ENCODE assay signal across 24 cellular contexts in the genomic region with DNA sequence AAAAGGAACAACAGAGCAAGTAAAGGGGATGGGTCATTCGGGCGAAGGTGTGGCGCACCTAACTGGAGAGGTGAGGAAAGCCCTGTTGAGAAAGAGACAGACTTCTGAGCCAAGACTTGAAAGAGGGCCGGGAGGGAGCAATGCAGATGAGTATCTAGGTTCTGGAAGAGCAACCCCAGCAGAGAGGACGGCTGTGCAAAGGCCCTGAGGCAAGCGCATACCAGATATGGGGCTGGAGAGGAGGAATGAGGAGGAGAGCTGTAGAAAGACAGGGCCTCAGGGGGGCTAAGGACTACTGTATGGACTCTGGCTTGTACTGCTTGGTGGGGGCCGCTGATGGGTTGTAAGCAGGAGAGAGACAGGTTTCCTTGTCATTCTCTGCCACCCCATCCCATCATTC. TPM values are rescaled to one million over a fixed set of nuclear protein-coding genes. Genes with fewer than 3 reads are reported as not detected.
DNase-seq lines count a peak whose midpoint lies in the region; ATAC-seq, FAIRE-seq and TF ChIP-seq lines count a peak whose summit lies in the region.
"Had no signal": no experiment of that assay in that cellular context is flagged by ENCODE, and none has a peak within 500 bp of the region (broad histone marks: within the 10 kb centered on the region; RNA-seq: fewer than 3 reads in every experiment).

No MANE protein-coding gene starts in this region.

- no peak overlapping the region for H3K4me2 ChIP-seq in K562 (ENCODE audit: insufficient read depth, low read length)
- H3K4me2 ChIP-seq in smooth muscle cell: no peak overlapping the region

- FAIRE-seq in K562 (lab: Jason Lieb, UNC): no peak
- FAIRE-seq: kidney had no signal

- TF ChIP-seq POLR2A in K562 (conservative IDR thresholded peaks at IDR 0.05): no peak

- no peak overlapping the region for H3K9ac ChIP-seq in K562 (ENCODE audit: insufficient read depth in 1 of 2, low read depth in 2 of 2, low read length in 2 of 2)
- H3K9ac ChIP-seq in smooth muscle cell (ENCODE audit: low read depth): no peak overlapping the region

- H3K9me1 ChIP-seq in K562 (ENCODE audit: control insufficient read depth, insufficient read depth, low read length): no peaks in the 10 kb centered on the region

- peaks cover 5 to 19% of the 10 kb centered on the region in 2 experiments; a peak in 3 of 5 replicates for H3K27me3 ChIP-seq in K562 (ENCODE audit: control insufficient read depth in 2 of 2, insufficient read depth in 2 of 2, low read length in 2 of 2)
- no peaks in the 10 kb centered on the region for H3K27me3 ChIP-seq in smooth muscle cell (ENCODE audit: low read depth)
- H3K27me3 ChIP-seq: body of pancreas, gastroesophageal sphincter, Peyer's patch, upper lobe of left lung had no signal

- BruUV-seq in K562 (replicated peaks; lab: Mats Ljungman, UMichigan): no TSS peak

- H3K9me3 ChIP-seq in K562 (replicated peaks; ENCODE audit: control insufficient read depth, insufficient read depth, low read depth, low read length): peaks cover 5% of the 10 kb centered on the region
- H3K9me3 ChIP-seq in smooth muscle cell (replicated peaks; ENCODE audit: low read depth): no peaks in the 10 kb centered on the region

- H3K9me3 Mint-ChIP-seq in activated CD8-positive, alpha-beta T cell treated with anti-CD3 and anti-CD28 coated beads for 36 hours: peaks cover 13% of the 10 kb centered on the region
- H3K9me3 Mint-ChIP-seq in activated CD8-positive, alpha-beta T cell treated with anti-CD3 and anti-CD28 coated beads, Interleukin-2, amount 10 ng/mL, durations not matched to agents 7 days and 5 days (ENCODE audit: insufficient read depth): peaks cover 12% of the 10 kb centered on the region
- peaks cover 0 to 17% (median 13%) of the 10 kb centered on the region in 9 donors for H3K9me3 Mint-ChIP-seq in naive thymus-derived CD8-positive, alpha-beta T cell

- H3K36me3 ChIP-seq in K562 (ENCODE audit: control insufficient read depth, insufficient read depth, low read length) (no peaks in the 10 kb centered on the region), smooth muscle cell (ENCODE audit: low read depth) (no peaks in the 10 kb centered on the region)
- H3K36me3 ChIP-seq: upper lobe of left lung had no signal

- WGBS in K562 (ENCODE audit: insufficient coverage, low coverage, missing lambda C conversion rate): 15% methylated on average over 7 of the region's 7 CpGs
- 80% methylated on average over 7 of the region's 7 CpGs for WGBS in smooth muscle cell (ENCODE audit: low lambda C conversion rate)

- no peak for DNase-seq in activated CD8-positive, alpha-beta T cell treated with anti-CD3 and anti-CD28 coated beads for 36 hours
- no peak for DNase-seq in activated CD8-positive, alpha-beta T cell treated with anti-CD3 and anti-CD28 coated beads, Interleukin-2, amount 10 ng/mL, durations not matched to agents 7 days and 5 days
- DNase-seq in ELF-1 (ENCODE audit: low read depth, low spot score) (peak; percentile 92), K562 (ENCODE audit: extremely low read depth in 1 of 4, low spot score in 3 of 4) (no peak), ureter (ENCODE audit: low spot score) (no peak), smooth muscle cell (lab: John Stamatoyannopoulos, UW; ENCODE audit: unreplicated experiment) (no peak), putamen (ENCODE audit: low spot score) (no peak)
- no peak for DNase-seq in naive thymus-derived CD8-positive, alpha-beta T cell
- DNase-seq: 8988T; AML-193; body of pancreas; endodermal cell; GOT3; IMR-90; kidney; NCI-H1417 treated with DMSO at 0.1 percent for 48 hours; NCI-H524; Peyer's patch; stimulated activated CD4-positive, alpha-beta T cell treated with anti-CD3 and anti-CD28 coated beads, Interleukin-12 subunit alpha, Interleukin-12 subunit beta, amount 100 ng/mL, for 4 hours; upper lobe of left lung; WERI-Rb-1 had no signal

- no peaks in the 10 kb centered on the region for H3F3A ChIP-seq in smooth muscle cell (ENCODE audit: low read depth)

- ATAC-seq in activated CD8-positive, alpha-beta T cell treated with anti-CD3 and anti-CD28 coated beads for 36 hours: no peak
- ATAC-seq in activated CD8-positive, alpha-beta T cell treated with anti-CD3 and anti-CD28 coated beads, Interleukin-2, amount 10 ng/mL, durations not matched to agents 7 days and 5 days: no peak
- no peak for ATAC-seq in K562
- ATAC-seq in naive thymus-derived CD8-positive, alpha-beta T cell: no peak
- ATAC-seq: body of pancreas, gastroesophageal sphincter had no signal

- TF ChIP-seq RAD21 in K562 (CRISPR knock-in tag; conservative IDR thresholded peaks at IDR 0.05 in 1 of 2, IDR thresholded peaks at IDR 0.05 in 1 of 2): no peak

- peaks cover 32% of the 10 kb centered on the region for H3K36me3 Mint-ChIP-seq in activated CD8-positive, alpha-beta T cell treated with anti-CD3 and anti-CD28 coated beads for 36 hours (ENCODE audit: low read depth)
- H3K36me3 Mint-ChIP-seq in activated CD8-positive, alpha-beta T cell treated with anti-CD3 and anti-CD28 coated beads, Interleukin-2, amount 10 ng/mL, durations not matched to agents 7 days and 5 days (ENCODE audit: low read depth): peaks cover 35% of the 10 kb centered on the region
- H3K36me3 Mint-ChIP-seq in naive thymus-derived CD8-positive, alpha-beta T cell: peaks cover 19 to 38% (median 23%) of the 10 kb centered on the region in 3 donors

- intact Hi-C loops in activated CD8-positive, alpha-beta T cell treated with anti-CD3 and anti-CD28 coated beads for 36 hours (cut with micrococcal nuclease): no loop called here
- intact Hi-C loops in K562 (cut with micrococcal nuclease): no loop called here

- H4K20me1 ChIP-seq in K562 (replicated peaks; ENCODE audit: control insufficient read depth, insufficient read depth, low read length): no peaks in the 10 kb centered on the region
- no peaks in the 10 kb centered on the region for H4K20me1 ChIP-seq in smooth muscle cell (ENCODE audit: low read depth)

- no peaks in the 10 kb centered on the region for H3K27me3 Mint-ChIP-seq in activated CD8-positive, alpha-beta T cell treated with anti-CD3 and anti-CD28 coated beads for 36 hours
- no peaks in the 10 kb centered on the region for H3K27me3 Mint-ChIP-seq in activated CD8-positive, alpha-beta T cell treated with anti-CD3 and anti-CD28 coated beads, Interleukin-2, amount 10 ng/mL, durations not matched to agents 7 days and 5 days (ENCODE audit: low read depth)
- H3K27me3 Mint-ChIP-seq in naive thymus-derived CD8-positive, alpha-beta T cell: no peaks in the 10 kb centered on the region
- H3K27me3 Mint-ChIP-seq: activated CD4-positive, alpha-beta memory T cell treated with anti-CD3 and anti-CD28 coated beads for 36 hours had no signal

- CTCF ChIA-PET in activated CD8-positive, alpha-beta T cell treated with anti-CD3 and anti-CD28 coated beads for 36 hours (lab: Charles Lee): interaction anchor here (2.0 kb wide), 1 partner anchor 103 kb away, joined by 6 read pairs; no protein-coding TSS in a partner anchor
- CTCF ChIA-PET in activated CD8-positive, alpha-beta T cell treated with anti-CD3 and anti-CD28 coated beads, Interleukin-2, amount 10 ng/mL, durations not matched to agents 7 days and 5 days (lab: Charles Lee): no interaction called here
- CTCF ChIA-PET in K562 (lab: Yijun Ruan, JAX; ENCODE audit: low intra/inter-chr PET ratio): no interaction called here

- H3K27ac Mint-ChIP-seq in activated CD8-positive, alpha-beta T cell treated with anti-CD3 and anti-CD28 coated beads for 36 hours: peak overlapping the region; percentile 3
- H3K27ac Mint-ChIP-seq in activated CD8-positive, alpha-beta T cell treated with anti-CD3 and anti-CD28 coated beads, Interleukin-2, amount 10 ng/mL, durations not matched to agents 7 days and 5 days: no peak overlapping the region
- H3K27ac Mint-ChIP-seq in naive thymus-derived CD8-positive, alpha-beta T cell: peak overlapping the region in 9 of 10 donors; percentile 54 to 96 (median 86)
- H3K27ac Mint-ChIP-seq: endodermal cell had no signal

- no peak overlapping the region for H2AFZ ChIP-seq in K562 (ENCODE audit: low read depth, low read length)
- no peak overlapping the region for H2AFZ ChIP-seq in smooth muscle cell (ENCODE audit: low read depth)

- no peaks in the 10 kb centered on the region for H3K4me1 ChIP-seq in K562 (replicated peaks in 1 of 2; ENCODE audit: control insufficient read depth in 2 of 2, insufficient read depth in 2 of 2, low read length in 2 of 2)
- H3K4me1 ChIP-seq in smooth muscle cell (ENCODE audit: low read depth): peaks cover 17% of the 10 kb centered on the region

- no peak for TF ChIP-seq EP300 in K562 (IDR thresholded peaks at IDR 0.05; ENCODE audit: low read length)

- H3K4me1 Mint-ChIP-seq in activated CD8-positive, alpha-beta T cell treated with anti-CD3 and anti-CD28 coated beads for 36 hours (ENCODE audit: low read depth): peaks cover 55% of the 10 kb centered on the region
- H3K4me1 Mint-ChIP-seq in activated CD8-positive, alpha-beta T cell treated with anti-CD3 and anti-CD28 coated beads, Interleukin-2, amount 10 ng/mL, durations not matched to agents 7 days and 5 days (ENCODE audit: low read depth): peaks cover 31% of the 10 kb centered on the region
- peaks cover 32 to 55% (median 49%) of the 10 kb centered on the region in 4 donors for H3K4me1 Mint-ChIP-seq in naive thymus-derived CD8-positive, alpha-beta T cell

- H3K4me3 Mint-ChIP-seq in activated CD8-positive, alpha-beta T cell treated with anti-CD3 and anti-CD28 coated beads for 36 hours: no peak overlapping the region
- no peak overlapping the region for H3K4me3 Mint-ChIP-seq in activated CD8-positive, alpha-beta T cell treated with anti-CD3 and anti-CD28 coated beads, Interleukin-2, amount 10 ng/mL, durations not matched to agents 7 days and 5 days
- H3K4me3 Mint-ChIP-seq in naive thymus-derived CD8-positive, alpha-beta T cell: peak overlapping the region in 7 of 10 donors; percentile 47 to 81 (median 58)
- H3K4me3 Mint-ChIP-seq: activated CD4-positive, alpha-beta memory T cell treated with anti-CD3 and anti-CD28 coated beads for 36 hours; endodermal cell had no signal

- H3K27ac ChIP-seq in K562 (ENCODE audit: extremely low read depth, low read depth, low read length): no peak overlapping the region
- no peak overlapping the region for H3K27ac ChIP-seq in smooth muscle cell (ENCODE audit: low read depth)
- H3K27ac ChIP-seq: WERI-Rb-1 had no signal

- POLR2A ChIA-PET in activated CD8-positive, alpha-beta T cell treated with anti-CD3 and anti-CD28 coated beads for 36 hours (lab: Charles Lee): interaction anchor here (1.2 kb wide), 1 partner anchor 25 kb away, joined by 4 read pairs; no protein-coding TSS in a partner anchor
- POLR2A ChIA-PET in activated CD8-positive, alpha-beta T cell treated with anti-CD3 and anti-CD28 coated beads, Interleukin-2, amount 10 ng/mL, durations not matched to agents 7 days and 5 days (lab: Charles Lee): no interaction called here
- POLR2A ChIA-PET in K562 (lab: Yijun Ruan, JAX): interaction anchor here (0.6 to 1.2 kb wide), 2 partner anchors 12 to 129 kb away, joined by 3 to 4 read pairs; no protein-coding TSS in a partner anchor
- POLR2A ChIA-PET in naive thymus-derived CD8-positive, alpha-beta T cell (lab: Charles Lee): interaction anchor here (0.5 to 3.1 kb wide), 4 partner anchors 11 to 26 kb away, joined by 3 to 16 read pairs (median 5); a partner anchor contains a TSS

- TF ChIP-seq CTCF in activated CD8-positive, alpha-beta T cell treated with anti-CD3 and anti-CD28 coated beads for 36 hours (IDR thresholded peaks at IDR 0.05): no peak
- no peak for TF ChIP-seq CTCF in K562 (IDR thresholded peaks at IDR 0.05 in 2 of 3, conservative IDR thresholded peaks at IDR 0.05 in 1 of 3; ENCODE audit: insufficient read depth in 2 of 3, low read depth in 1 of 3, low read length in 3 of 3)
- TF ChIP-seq CTCF in smooth muscle cell (IDR thresholded peaks at IDR 0.05; ENCODE audit: borderline replicate concordance, insufficient read depth, poor library complexity, severe bottlenecking): no peak

- in situ Hi-C loops in K562 (cut with MboI): no loop called here

- H3K79me2 ChIP-seq in K562 (ENCODE audit: control insufficient read depth, insufficient read depth, low read length) (no peaks in the 10 kb centered on the region), smooth muscle cell (ENCODE audit: low read depth) (peaks cover 7% of the 10 kb centered on the region)

- H3K4me3 ChIP-seq in K562 (no peak overlapping the region), smooth muscle cell (no peak overlapping the region)
- H3K4me3 ChIP-seq: body of pancreas, gastroesophageal sphincter, lung, Peyer's patch, upper lobe of left lung had no signal

RNA-seq across cellular contexts. Expression of a gene that starts 21.9 kb away (rescaled TPM):
- 1 to 10 TPM; 6.5 to 6.9 TPM for total RNA-seq in activated CD8-positive, alpha-beta T cell treated with anti-CD3 and anti-CD28 coated beads for 36 hours
- total RNA-seq in activated CD8-positive, alpha-beta T cell treated with anti-CD3 and anti-CD28 coated beads, Interleukin-2, amount 10 ng/mL, durations not matched to agents 7 days and 5 days: 10 to 100 TPM; 11.3 to 11.8 TPM
- total RNA-seq in K562 (2011; cell fraction: chromatin; rRNA removed; ENCODE audit: low replicate concordance): 0.28 TPM in 1 of 2 replicates, not detected in the other
- total RNA-seq in K562 (2011; cell fraction: nucleolus; rRNA removed): under 0.01 and 0.17 TPM in 2 replicates
- 0.07 and 0.15 TPM in 2 replicates for total RNA-seq in K562 (2011; cell fraction: nucleoplasm; rRNA removed)
- 0.04 TPM in 1 of 2 replicates, not detected in the other for total RNA-seq in K562 (2014; rRNA removed)
- 0.04 TPM in 1 of 2 replicates, not detected in the other for total RNA-seq in K562 (2014; rRNA removed; fragmentation: Illumina TruSeq; extraction: Trizol)
- total RNA-seq in K562 (2015; rRNA removed; fragmentation: Illumina TruSeq; extraction: Trizol): 0.04 and 0.07 TPM in 2 replicates
- 0.16 and 0.20 TPM in 2 replicates for total RNA-seq in K562 (2021)
- polyA plus RNA-seq in K562 (2011; rRNA removed): 0.07 and 0.24 TPM in 2 replicates
- polyA plus RNA-seq in K562 (2011; cell fraction: cytosol; rRNA removed): 0.13 and 0.21 TPM in 2 replicates
- polyA plus RNA-seq in K562 (2011; cell fraction: nucleus; rRNA removed): 0.28 and 0.44 TPM in 2 replicates
- 0.09 and 0.60 TPM in 2 replicates for polyA plus RNA-seq in K562 (2012)
- 0.07 and 0.10 TPM in 2 replicates for polyA plus RNA-seq in K562 (2014; fragmentation: Illumina TruSeq; extraction: Trizol)
- polyA plus RNA-seq in K562 (2014; fragmentation: Nextera tagmentation; extraction: Ambion mirVana): not detected
- 0.04 and 0.07 TPM in 2 replicates for polyA plus RNA-seq in K562 (2014; rRNA removed)
- polyA minus RNA-seq in K562 (2011; rRNA and poly(A)+ RNA removed): 0.07 and 0.18 TPM in 2 replicates
- 0.29 and 0.64 TPM in 2 replicates for polyA minus RNA-seq in K562 (2011; cell fraction: cytosol; rRNA and poly(A)+ RNA removed)
- polyA minus RNA-seq in K562 (2011; cell fraction: nucleus; rRNA and poly(A)+ RNA removed): under 0.01 and 0.44 TPM in 2 replicates
- total RNA-seq in naive thymus-derived CD8-positive, alpha-beta T cell: 10 to 100 TPM; 17.5 to 18.2 TPM
- 1 to 10 TPM; 3.8 to 7.1 (median 5.4) TPM for polyA plus RNA-seq in naive thymus-derived CD8-positive, alpha-beta T cell
- total RNA-seq in ureter: 24.7 TPM
- 3.5 and 3.7 TPM in 2 replicates for total RNA-seq in smooth muscle cell
- polyA plus RNA-seq in smooth muscle cell: 4.5 and 5.3 TPM in 2 replicates

Comparison
In these comparisons a context has a peak if more than half of its experiments do, and no peak if none do; other contexts are left out.
1. H3K4me3 Mint-ChIP-seq: peak in naive thymus-derived CD8-positive, alpha-beta T cell (7 of 10); none in activated CD8-positive, alpha-beta T cell treated with anti-CD3 and anti-CD28 coated beads for 36 hours (single experiment) and activated CD8-positive, alpha-beta T cell treated with anti-CD3 and anti-CD28 coated beads, Interleukin-2, amount 10 ng/mL, durations not matched to agents 7 days and 5 days (single experiment).